ENCODE assay signal across 17 cellular contexts in the genomic region with DNA sequence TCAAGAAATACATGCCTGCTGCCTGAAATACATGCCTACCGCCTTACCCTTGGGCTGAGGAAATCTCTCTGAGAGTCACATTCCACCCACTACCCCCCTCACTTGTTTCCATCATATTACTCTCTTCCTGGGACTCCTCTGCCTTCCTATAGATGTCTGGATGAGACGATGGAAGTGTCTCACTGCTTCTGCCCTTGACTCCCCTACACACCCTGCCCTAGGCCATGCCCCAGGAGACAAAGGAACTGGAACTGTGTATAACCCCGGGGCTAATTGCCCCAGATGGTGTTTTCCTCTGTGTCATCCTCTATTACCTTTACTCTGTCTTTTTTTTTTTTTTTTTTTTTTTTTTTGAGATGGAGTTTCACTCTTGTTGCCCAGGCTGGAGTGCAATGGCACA.
DNase-seq lines count a peak whose midpoint lies in the region; ATAC-seq, FAIRE-seq and TF ChIP-seq lines count a peak whose summit lies in the region.
"Had no signal": no experiment of that assay in that cellular context is flagged by ENCODE, and none has a peak within 500 bp of the region (broad histone marks: within the 10 kb centered on the region; RNA-seq: fewer than 3 reads in every experiment).

No MANE protein-coding gene starts in this region.

- H3K27ac Mint-ChIP-seq in astrocyte (ENCODE audit: unreplicated experiment): peak overlapping the region; percentile 20
- H3K27ac Mint-ChIP-seq in neural crest cell (ENCODE audit: unreplicated experiment): peak overlapping the region; percentile 88
- H3K27ac Mint-ChIP-seq: CD4-positive, alpha-beta T cell; IgD-negative memory B cell had no signal

- H3K27me3 Mint-ChIP-seq in astrocyte (ENCODE audit: low read depth, unreplicated experiment) (peaks cover 3% of the 10 kb centered on the region), neural crest cell (ENCODE audit: low read depth) (no peaks in the 10 kb centered on the region)
- H3K27me3 Mint-ChIP-seq: CD4-positive, alpha-beta T cell; IgD-negative memory B cell had no signal

- H2AFZ ChIP-seq in astrocyte (ENCODE audit: low read depth, low read length): no peak overlapping the region
- H2AFZ ChIP-seq: GM23248 had no signal

- intact Hi-C loops in left ventricle myocardium superior (cut with micrococcal nuclease): no loop called here

- peak; percentile 14 for DNase-seq in NCI-H82 (lab: John Stamatoyannopoulos, UW)
- no peak for DNase-seq in NCI-H82 treated with DMSO at 0.1 percent for 48 hours (lab: John Stamatoyannopoulos, UW; ENCODE audit: unreplicated experiment)
- DNase-seq in astrocyte (ENCODE audit: low read depth): no peak
- no peak for DNase-seq in neural crest cell (ENCODE audit: low read depth, low spot score)
- DNase-seq in cerebellum (ENCODE audit: low spot score): no peak
- DNase-seq in GM10266 (ENCODE audit: extremely low spot score): no peak
- no peak for DNase-seq in left ventricle myocardium superior
- DNase-seq: 8988T; Calu3; CD4-positive, alpha-beta T cell; DND-41; GF-D8; GM23248 had no signal

- no peaks in the 10 kb centered on the region for H3K79me2 ChIP-seq in astrocyte (ENCODE audit: insufficient read depth, low read length)

- no peak overlapping the region for H3K4me2 ChIP-seq in astrocyte (ENCODE audit: low read length)
- H3K4me2 ChIP-seq: BLaER1 treated with 17β-estradiol and CSF1 and Interleukin-3, amounts not matched to agents 10 nM and 100 nM had no signal

- H3K4me3 Mint-ChIP-seq in astrocyte (ENCODE audit: unreplicated experiment) (no peak overlapping the region), neural crest cell (no peak overlapping the region)
- H3K4me3 Mint-ChIP-seq: CD4-positive, alpha-beta T cell; IgD-negative memory B cell had no signal

- no peak overlapping the region for H3K27ac ChIP-seq in astrocyte (ENCODE audit: low read depth, low read length)
- H3K27ac ChIP-seq: BLaER1 treated with 17β-estradiol and CSF1 and Interleukin-3, amounts not matched to agents 10 nM and 100 nM; GM23248 had no signal

- no peaks in the 10 kb centered on the region for H3K36me3 ChIP-seq in astrocyte (ENCODE audit: insufficient read depth, low read length)
- H3K36me3 ChIP-seq: BLaER1 treated with 17β-estradiol and CSF1 and Interleukin-3, amounts not matched to agents 10 nM and 100 nM had no signal

- peaks cover 3% of the 10 kb centered on the region for H3K27me3 ChIP-seq in astrocyte (ENCODE audit: insufficient read depth, low read length)
- H3K27me3 ChIP-seq: BLaER1 treated with 17β-estradiol and CSF1 and Interleukin-3, amounts not matched to agents 10 nM and 100 nM had no signal

- peaks cover 9% of the 10 kb centered on the region for H3K4me1 ChIP-seq in astrocyte (ENCODE audit: insufficient read depth, low read length)

- H3K9me3 Mint-ChIP-seq in astrocyte (ENCODE audit: unreplicated experiment) (peaks cover 5% of the 10 kb centered on the region), neural crest cell (no peaks in the 10 kb centered on the region)
- H3K9me3 Mint-ChIP-seq: CD4-positive, alpha-beta T cell had no signal

- ATAC-seq in GM18511 (IDR thresholded peaks at IDR 0.05; ENCODE audit: unreplicated experiment): no peak
- ATAC-seq in left ventricle myocardium superior: no peak

- FAIRE-seq in astrocyte (lab: Jason Lieb, UNC): no peak
- FAIRE-seq: H54 had no signal

- H3K9me3 ChIP-seq in astrocyte (ENCODE audit: insufficient read depth, low read depth, low read length): no peaks in the 10 kb centered on the region
- H3K9me3 ChIP-seq: BLaER1 treated with 17β-estradiol and CSF1 and Interleukin-3, amounts not matched to agents 10 nM and 100 nM had no signal

- H3K36me3 Mint-ChIP-seq in astrocyte (ENCODE audit: low read depth, unreplicated experiment): no peaks in the 10 kb centered on the region
- no peaks in the 10 kb centered on the region for H3K36me3 Mint-ChIP-seq in neural crest cell (ENCODE audit: low read depth)

- H4K20me1 ChIP-seq in astrocyte (ENCODE audit: insufficient read depth, low read length): no peaks in the 10 kb centered on the region
- H4K20me1 ChIP-seq: BLaER1 treated with 17β-estradiol and CSF1 and Interleukin-3, amounts not matched to agents 10 nM and 100 nM had no signal

- no peak for TF ChIP-seq CTCF in astrocyte (IDR thresholded peaks at IDR 0.05; ENCODE audit: insufficient read depth, low read depth, low read length)
- TF ChIP-seq CTCF in neural crest cell (conservative IDR thresholded peaks at IDR 0.05): no peak
- TF ChIP-seq CTCF in GM10266 (IDR thresholded peaks at IDR 0.05; ENCODE audit: control insufficient read depth, insufficient read depth, low read depth, missing control alignments): no peak

- H3K4me3 ChIP-seq in astrocyte (ENCODE audit: insufficient read depth, low read depth, low read length): no peak overlapping the region
- H3K4me3 ChIP-seq: BLaER1 treated with 17β-estradiol and CSF1 and Interleukin-3, amounts not matched to agents 10 nM and 100 nM; GM23248 had no signal

- H3K9ac ChIP-seq in astrocyte (ENCODE audit: low read length): no peak overlapping the region
- H3K9ac ChIP-seq: BLaER1 treated with 17β-estradiol and CSF1 and Interleukin-3, amounts not matched to agents 10 nM and 100 nM; GM23248 had no signal

- H3K4me1 Mint-ChIP-seq in astrocyte (ENCODE audit: low read depth, unreplicated experiment): peaks cover 16% of the 10 kb centered on the region
- peaks cover 74% of the 10 kb centered on the region for H3K4me1 Mint-ChIP-seq in neural crest cell
- H3K4me1 Mint-ChIP-seq: IgD-negative memory B cell had no signal
